21 cellular contexts compared by ENCODE assay signal in the genomic region with DNA sequence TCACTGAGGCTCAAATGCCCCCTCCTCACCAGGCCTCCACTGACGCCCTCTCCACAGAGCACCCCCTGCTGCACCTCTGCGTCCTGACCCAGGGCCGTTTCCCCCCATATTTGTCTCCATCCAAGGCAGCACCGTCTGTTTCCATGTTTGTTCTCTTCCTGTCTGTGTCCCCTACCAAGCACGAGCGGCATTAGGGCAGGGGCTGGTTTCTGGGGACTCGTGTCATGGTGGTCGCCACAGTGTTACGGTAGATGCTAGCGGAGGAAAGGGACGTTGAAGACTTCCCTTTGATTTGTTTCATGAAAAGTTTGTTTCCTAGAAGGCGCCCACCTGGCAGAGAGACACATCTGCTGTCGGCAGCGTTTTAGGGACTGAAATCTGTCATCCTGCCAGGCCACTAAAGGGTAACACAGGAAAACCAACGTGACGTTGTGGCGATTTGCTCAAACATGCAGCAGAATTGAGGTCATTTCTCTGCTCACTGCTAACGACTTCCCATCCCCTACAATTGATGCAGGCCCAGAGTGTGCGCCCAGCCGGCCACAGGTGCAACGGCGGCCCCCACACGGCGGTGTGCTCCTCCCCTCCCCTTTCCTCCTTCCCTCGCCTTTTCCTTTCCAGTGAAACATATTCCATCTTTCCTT.
"Had no signal": no experiment of that assay in that cellular context is flagged by ENCODE, and none has a peak within 500 bp of the region (broad histone marks: within the 10 kb centered on the region; RNA-seq: fewer than 3 reads in every experiment).

No MANE protein-coding gene starts in this region.

- H3K9ac ChIP-seq: neural progenitor cell had no signal

- H3K36me3 Mint-ChIP-seq: activated naive CD4-positive, alpha-beta T cell treated with anti-CD3 and anti-CD28 coated beads, Interleukin-2, amount 50 U/mL, for 72 hours; brain; immature natural killer cell; mesothelial cell of epicardium; naive thymus-derived CD8-positive, alpha-beta T cell; neural progenitor cell; type B pancreatic cell; WTC11 had no signal

- H3K4me3 ChIP-seq: colonic mucosa, dorsolateral prefrontal cortex, left lung, lung, neural progenitor cell, testis had no signal

- H3K4me2 ChIP-seq: neural progenitor cell had no signal

- H3K27me3 ChIP-seq: colonic mucosa, neural progenitor cell, testis had no signal

- H3K9me3 Mint-ChIP-seq: activated naive CD4-positive, alpha-beta T cell treated with anti-CD3 and anti-CD28 coated beads, Interleukin-2, amount 50 U/mL, for 72 hours; brain; mesothelial cell of epicardium; naive thymus-derived CD8-positive, alpha-beta T cell; neural progenitor cell; WTC11 had no signal

- ATAC-seq: activated naive CD4-positive, alpha-beta T cell treated with anti-CD3 and anti-CD28 coated beads, Interleukin-2, amount 50 U/mL, for 72 hours; naive thymus-derived CD8-positive, alpha-beta T cell; WTC11 had no signal

- H3K27ac ChIP-seq: colonic mucosa, dorsolateral prefrontal cortex, left lung, neural progenitor cell, testis had no signal

- H2AFZ ChIP-seq: neural progenitor cell had no signal

- H3K27ac Mint-ChIP-seq: activated naive CD4-positive, alpha-beta T cell treated with anti-CD3 and anti-CD28 coated beads, Interleukin-2, amount 50 U/mL, for 72 hours; immature natural killer cell; mesothelial cell of epicardium; naive thymus-derived CD8-positive, alpha-beta T cell; progenitor cell of endocrine pancreas; WTC11 had no signal

- H3K4me1 ChIP-seq: colonic mucosa, left lung, testis had no signal

- H3K36me3 ChIP-seq: colonic mucosa, left lung, neural progenitor cell had no signal

- DNase-seq: activated CD4-positive, alpha-beta T cell treated with anti-CD3 and anti-CD28 coated beads, Interleukin-2, amount 50 U/mL, for 48 hours; activated T-cell treated with anti-CD3 and anti-CD28 coated beads, Interleukin-2, amount 50 U/mL, for 1 hour; colonic mucosa; dorsolateral prefrontal cortex; foreskin fibroblast; kidney glomerular epithelial cell; naive thymus-derived CD8-positive, alpha-beta T cell; stimulated activated CD4-positive, alpha-beta T cell treated with anti-CD3 and anti-CD28 coated beads, Interleukin-4, amount 100 ng/mL, for 1 hour; stimulated activated naive CD4-positive, alpha-beta T cell; T-helper 9 cell; testis had no signal

- H3K9me3 ChIP-seq: colonic mucosa, left lung, testis had no signal

- H3K4me1 Mint-ChIP-seq: immature natural killer cell; mesothelial cell of epicardium; naive thymus-derived CD8-positive, alpha-beta T cell had no signal

- H3K4me3 Mint-ChIP-seq: brain; immature natural killer cell; mesothelial cell of epicardium; naive thymus-derived CD8-positive, alpha-beta T cell; neural progenitor cell; type B pancreatic cell; WTC11 had no signal
